ENCODE assay signal across 2 cellular contexts in the genomic region with DNA sequence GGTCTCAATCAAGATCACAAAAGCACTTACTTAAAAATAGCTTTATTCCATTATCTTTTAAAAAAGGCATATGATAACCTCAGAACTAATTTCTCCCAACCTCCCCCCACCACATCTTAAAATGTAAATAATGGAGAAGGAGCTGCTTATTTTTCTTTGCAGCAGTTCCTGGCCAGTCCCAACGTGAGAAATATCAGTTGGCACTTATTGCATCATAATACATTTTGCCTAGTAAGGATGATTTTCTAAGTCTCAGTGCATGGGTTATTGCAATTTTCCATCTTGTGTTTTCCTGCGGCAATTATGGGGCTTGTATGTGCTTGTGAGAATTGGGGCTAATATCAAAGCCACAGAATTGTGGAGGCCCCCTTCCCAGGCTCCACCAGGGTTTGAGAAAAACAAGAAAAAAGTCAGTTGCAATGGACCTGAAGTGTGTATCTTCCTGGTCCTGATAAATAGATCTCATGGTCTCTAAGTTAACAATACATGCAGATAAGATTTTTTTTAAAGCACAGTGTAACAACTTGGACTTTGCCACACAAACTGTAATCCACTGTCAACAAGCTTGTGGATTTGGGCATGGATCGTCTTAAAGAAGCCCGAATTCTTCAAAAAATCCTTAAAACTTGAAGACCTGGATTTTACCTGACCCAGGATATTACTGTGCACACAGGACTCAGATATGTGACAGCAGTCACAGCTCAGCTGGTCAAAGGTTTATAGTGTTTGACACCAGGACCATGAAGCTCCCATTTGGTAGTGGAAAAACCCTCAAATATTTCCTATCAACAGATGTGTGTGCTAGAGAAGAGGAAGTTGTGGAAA.
TF ChIP-seq lines count a peak whose summit lies in the region.

No MANE protein-coding gene starts in this region.

TF ChIP-seq in A549, 52 proteins besides CTCF, POLR2A, EP300 and RAD21:
- peak; percentile 53 to 58; a peak in 3 of 4 replicates for TF ChIP-seq CEBPB (IDR thresholded peaks at IDR 0.05)
- TF ChIP-seq, protein P1, sequence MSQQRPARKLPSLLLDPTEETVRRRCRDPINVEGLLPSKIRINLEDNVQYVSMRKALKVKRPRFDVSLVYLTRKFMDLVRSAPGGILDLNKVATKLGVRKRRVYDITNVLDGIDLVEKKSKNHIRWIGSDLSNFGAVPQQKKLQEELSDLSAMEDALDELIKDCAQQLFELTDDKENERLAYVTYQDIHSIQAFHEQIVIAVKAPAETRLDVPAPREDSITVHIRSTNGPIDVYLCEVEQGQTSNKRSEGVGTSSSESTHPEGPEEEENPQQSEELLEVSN (IDR thresholded peaks at IDR 0.05; ENCODE audit: borderline replicate concordance, low read depth): no peak

TF ChIP-seq in liver, 16 proteins besides CTCF, POLR2A, EP300 and RAD21:
- TF ChIP-seq, protein P2, sequence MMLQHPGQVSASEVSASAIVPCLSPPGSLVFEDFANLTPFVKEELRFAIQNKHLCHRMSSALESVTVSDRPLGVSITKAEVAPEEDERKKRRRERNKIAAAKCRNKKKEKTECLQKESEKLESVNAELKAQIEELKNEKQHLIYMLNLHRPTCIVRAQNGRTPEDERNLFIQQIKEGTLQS (IDR thresholded peaks at IDR 0.05): no peak
- peak; percentile 20 to 27 for TF ChIP-seq HNF4A (conservative IDR thresholded peaks at IDR 0.05)
- TF ChIP-seq, protein P3, sequence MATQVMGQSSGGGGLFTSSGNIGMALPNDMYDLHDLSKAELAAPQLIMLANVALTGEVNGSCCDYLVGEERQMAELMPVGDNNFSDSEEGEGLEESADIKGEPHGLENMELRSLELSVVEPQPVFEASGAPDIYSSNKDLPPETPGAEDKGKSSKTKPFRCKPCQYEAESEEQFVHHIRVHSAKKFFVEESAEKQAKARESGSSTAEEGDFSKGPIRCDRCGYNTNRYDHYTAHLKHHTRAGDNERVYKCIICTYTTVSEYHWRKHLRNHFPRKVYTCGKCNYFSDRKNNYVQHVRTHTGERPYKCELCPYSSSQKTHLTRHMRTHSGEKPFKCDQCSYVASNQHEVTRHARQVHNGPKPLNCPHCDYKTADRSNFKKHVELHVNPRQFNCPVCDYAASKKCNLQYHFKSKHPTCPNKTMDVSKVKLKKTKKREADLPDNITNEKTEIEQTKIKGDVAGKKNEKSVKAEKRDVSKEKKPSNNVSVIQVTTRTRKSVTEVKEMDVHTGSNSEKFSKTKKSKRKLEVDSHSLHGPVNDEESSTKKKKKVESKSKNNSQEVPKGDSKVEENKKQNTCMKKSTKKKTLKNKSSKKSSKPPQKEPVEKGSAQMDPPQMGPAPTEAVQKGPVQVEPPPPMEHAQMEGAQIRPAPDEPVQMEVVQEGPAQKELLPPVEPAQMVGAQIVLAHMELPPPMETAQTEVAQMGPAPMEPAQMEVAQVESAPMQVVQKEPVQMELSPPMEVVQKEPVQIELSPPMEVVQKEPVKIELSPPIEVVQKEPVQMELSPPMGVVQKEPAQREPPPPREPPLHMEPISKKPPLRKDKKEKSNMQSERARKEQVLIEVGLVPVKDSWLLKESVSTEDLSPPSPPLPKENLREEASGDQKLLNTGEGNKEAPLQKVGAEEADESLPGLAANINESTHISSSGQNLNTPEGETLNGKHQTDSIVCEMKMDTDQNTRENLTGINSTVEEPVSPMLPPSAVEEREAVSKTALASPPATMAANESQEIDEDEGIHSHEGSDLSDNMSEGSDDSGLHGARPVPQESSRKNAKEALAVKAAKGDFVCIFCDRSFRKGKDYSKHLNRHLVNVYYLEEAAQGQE (IDR thresholded peaks at IDR 0.05): no peak
TF ChIP-seq in liver: peak in this region for 1.
